In the genomic region with DNA sequence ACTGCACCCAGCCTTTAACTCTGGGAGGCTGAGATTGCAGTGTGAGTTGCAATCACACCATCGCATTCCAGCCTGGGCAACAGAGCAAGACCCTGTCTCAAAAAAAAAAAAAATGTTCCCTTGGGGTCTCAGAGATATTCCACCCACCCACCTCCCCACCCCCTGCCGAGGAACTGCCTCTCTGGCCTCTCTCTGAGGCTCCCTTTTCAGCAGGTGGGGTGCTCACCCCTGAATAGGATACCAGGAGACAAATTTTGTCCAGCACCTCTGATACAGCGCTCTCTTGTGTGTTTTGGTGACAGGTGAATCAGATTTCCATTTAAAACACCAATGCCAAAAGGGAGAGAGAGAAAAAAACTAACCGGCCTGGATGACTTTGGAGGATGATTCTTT, we compare ENCODE assay signal across 11 cellular contexts.
DNase-seq lines count a peak whose midpoint lies in the region; ATAC-seq and TF ChIP-seq lines count a peak whose summit lies in the region.
"Had no signal": no experiment of that assay in that cellular context is flagged by ENCODE, and none has a peak within 500 bp of the region (broad histone marks: within the 10 kb centered on the region; RNA-seq: fewer than 3 reads in every experiment).

No MANE protein-coding gene starts in this region.

- peak overlapping the region; percentile 24 to 90 for H3K27ac Mint-ChIP-seq in activated naive CD4-positive, alpha-beta T cell treated with anti-CD3 and anti-CD28 coated beads, Interleukin-2, amount 50 U/mL, for 72 hours
- H3K27ac Mint-ChIP-seq: activated naive CD8-positive, alpha-beta T cell treated with anti-CD3 and anti-CD28 coated beads, Interleukin-2, amount 10 ng/mL, durations not matched to agents 7 days and 5 days had no signal

- H3K36me3 Mint-ChIP-seq in activated naive CD4-positive, alpha-beta T cell treated with anti-CD3 and anti-CD28 coated beads, Interleukin-2, amount 50 U/mL, for 72 hours: peaks cover 12 to 15% of the 10 kb centered on the region in 2 donors
- H3K36me3 Mint-ChIP-seq: activated naive CD8-positive, alpha-beta T cell treated with anti-CD3 and anti-CD28 coated beads, Interleukin-2, amount 10 ng/mL, durations not matched to agents 7 days and 5 days had no signal

- DNase-seq in activated naive CD4-positive, alpha-beta T cell treated with anti-CD3 and anti-CD28 coated beads, Interleukin-2, amount 50 U/mL, for 72 hours (ENCODE audit: low spot score in 2 of 2): no peak
- DNase-seq in activated naive CD4-positive, alpha-beta T cell treated with anti-CD3 and anti-CD28 coated beads, Interleukin-2, amount 50 U/mL, for 16 hours: no peak
- DNase-seq in fibroblast of lung (ENCODE audit: low read depth in 2 of 2) (no peak), transverse colon (no peak), kidney tubule cell (ENCODE audit: low spot score) (no peak), AML-193 (lab: John Stamatoyannopoulos, UW) (no peak), COLO829 (ENCODE audit: low spot score) (no peak)
- DNase-seq: activated naive CD8-positive, alpha-beta T cell treated with anti-CD3 and anti-CD28 coated beads, Interleukin-2, amount 10 ng/mL, durations not matched to agents 7 days and 5 days; mucosa of descending colon; NCI-H187 treated with DMSO at 0.1 percent for 48 hours had no signal

- H3K9me3 ChIP-seq in fibroblast of lung (ENCODE audit: control insufficient read depth, insufficient read depth, low read depth, low read length): no peaks in the 10 kb centered on the region
- H3K9me3 ChIP-seq in transverse colon: peaks cover 7 to 8% of the 10 kb centered on the region in 2 donors
- H3K9me3 ChIP-seq: mucosa of descending colon had no signal

- TF ChIP-seq EP300 in transverse colon (IDR thresholded peaks at IDR 0.05; ENCODE audit: low read depth): no peak

- H3K79me2 ChIP-seq in fibroblast of lung (ENCODE audit: control insufficient read depth, insufficient read depth, low read length): no peaks in the 10 kb centered on the region

- in situ Hi-C loops in transverse colon (cut with MboI; ENCODE audit: low pct_ligation_motif_present in 1 of 4, low pct_unique_long_range_greater_than_20kb in 1 of 4, low sequenced_read_pairs in 3 of 4): no loop called here

- H3K4me3 ChIP-seq in fibroblast of lung (replicated peaks in 1 of 4; ENCODE audit: control extremely low read depth in 1 of 4, insufficient read depth in 1 of 4, low read depth in 3 of 4, low read length in 4 of 4) (peak overlapping the region in 1 of 4 experiments; percentile 29), transverse colon (no peak overlapping the region)
- H3K4me3 ChIP-seq: mucosa of descending colon had no signal

- no peaks in the 10 kb centered on the region for H3K27me3 ChIP-seq in fibroblast of lung (ENCODE audit: control insufficient read depth, insufficient read depth, low read length)
- no peaks in the 10 kb centered on the region for H3K27me3 ChIP-seq in transverse colon

- ATAC-seq in activated naive CD4-positive, alpha-beta T cell treated with anti-CD3 and anti-CD28 coated beads, Interleukin-2, amount 50 U/mL, for 72 hours: peak in 1 of 2 donors; percentile 49
- ATAC-seq in HG03571 (IDR thresholded peaks at IDR 0.05; ENCODE audit: unreplicated experiment): peak; percentile 28

- H3K27ac ChIP-seq in fibroblast of lung (ENCODE audit: insufficient read depth, low read length): peak overlapping the region; percentile 15
- peak overlapping the region; percentile 19 to 53 (median 38) for H3K27ac ChIP-seq in transverse colon

- H3K4me1 ChIP-seq in fibroblast of lung (ENCODE audit: control insufficient read depth, extremely low read depth, insufficient read depth, low read length): no peaks in the 10 kb centered on the region
- H3K4me1 ChIP-seq in transverse colon: peaks cover 3 to 34% (median 7%) of the 10 kb centered on the region in 4 donors

- intact Hi-C loops in transverse colon (cut with DNase I; ENCODE audit: low total_unique reads): no loop called here

- TF ChIP-seq POLR2A in transverse colon (IDR thresholded peaks at IDR 0.05): no peak

- no peak overlapping the region for H3K9ac ChIP-seq in fibroblast of lung (ENCODE audit: insufficient read depth, low read length)

- H2AFZ ChIP-seq in fibroblast of lung (ENCODE audit: low read length): no peak overlapping the region

- no peak for TF ChIP-seq CTCF in fibroblast of lung (conservative IDR thresholded peaks at IDR 0.05 in 1 of 2, IDR thresholded peaks at IDR 0.05 in 1 of 2; ENCODE audit: low read depth in 1 of 2, low read length in 2 of 2)
- no peak for TF ChIP-seq CTCF in transverse colon (IDR thresholded peaks at IDR 0.05)

- peak overlapping the region; percentile 6 for H3K4me2 ChIP-seq in fibroblast of lung (ENCODE audit: extremely low read depth, insufficient read depth, low read length)

- no peaks in the 10 kb centered on the region for H4K20me1 ChIP-seq in fibroblast of lung (ENCODE audit: control insufficient read depth, extremely low read depth, insufficient read depth, low read length)

- H3K9me3 Mint-ChIP-seq in activated naive CD4-positive, alpha-beta T cell treated with anti-CD3 and anti-CD28 coated beads, Interleukin-2, amount 50 U/mL, for 72 hours: peaks cover 0 to 5% of the 10 kb centered on the region in 2 donors

- no peaks in the 10 kb centered on the region for H3K36me3 ChIP-seq in fibroblast of lung (ENCODE audit: control insufficient read depth, insufficient read depth, low read length)
- no peaks in the 10 kb centered on the region for H3K36me3 ChIP-seq in transverse colon

- 57 to 66% methylated on average over 2 to 4 of the region's 4 CpGs for WGBS in transverse colon (ENCODE audit: low coverage in 1 of 2), 2 donors
